ENCODE assay signal across 1 cellular context in genomic region chr17:29181226-29181625, GRCh38.
TF ChIP-seq lines count a peak whose summit lies in the region.

No MANE protein-coding gene starts in this region.

TF ChIP-seq in IMR-90, 13 proteins besides CTCF, POLR2A, EP300 and RAD21 (continued from another document):
- TF ChIP-seq ELK1 (IDR thresholded peaks at IDR 0.05; ENCODE audit: borderline replicate concordance, low read depth, low read length): no peak
